11 cellular contexts compared by ENCODE assay signal in genomic region chr5:122516432-122516743, GRCh38.
A peak's percentile ranks its signal among the peaks of the same experiment; 100 is the strongest.
DNase-seq lines count a peak whose midpoint lies in the region; ATAC-seq and TF ChIP-seq lines count a peak whose summit lies in the region.
"Had no signal": no experiment of that assay in that cellular context is flagged by ENCODE, and none has a peak within 500 bp of the region (broad histone marks: within the 10 kb centered on the region; RNA-seq: fewer than 3 reads in every experiment).

No MANE protein-coding gene starts in this region.

- H3K27ac ChIP-seq in 22Rv1 (peak overlapping the region; percentile 60; the same call in 1 of the 2 replicates), VCaP (no peak overlapping the region)

- peak; percentile 37 for TF ChIP-seq CTCF in 22Rv1 (IDR thresholded peaks at IDR 0.05)
- peak; percentile 43 for TF ChIP-seq CTCF in VCaP (conservative IDR thresholded peaks at IDR 0.05)

- ATAC-seq in GM18868 (IDR thresholded peaks at IDR 0.05; ENCODE audit: unreplicated experiment): peak; percentile 8
- peak; percentile 9 for ATAC-seq in HG03175 (IDR thresholded peaks at IDR 0.05; ENCODE audit: unreplicated experiment)
- no peak for ATAC-seq in HG03342 (IDR thresholded peaks at IDR 0.05; ENCODE audit: unreplicated experiment)
- ATAC-seq in HG02884 (IDR thresholded peaks at IDR 0.05; ENCODE audit: unreplicated experiment): no peak

- no peak for DNase-seq in NCI-H748 (lab: John Stamatoyannopoulos, UW; ENCODE audit: unreplicated experiment)
- DNase-seq in activated effector memory CD4-positive, alpha-beta T cell treated with Interleukin-2 at 50 U/mL for 16 hours: no peak
- DNase-seq: DMS79; NCI-H1048; NK-92 treated with Interleukin-12 subunit alpha and Interleukin-12 subunit beta, amount 100 ng/mL, for 24 hours had no signal

Comparison
In these comparisons a context has a peak if more than half of its experiments do, and no peak if none do; other contexts are left out.
1. ATAC-seq: peak in GM18868 (single experiment) and HG03175 (single experiment); none in HG03342 (single experiment) and HG02884 (single experiment).